ENCODE assay signal across 15 cellular contexts in genomic region chr13:50901701-50902100, GRCh38. TPM values are rescaled to one million over a fixed set of nuclear protein-coding genes. Genes with fewer than 3 reads are reported as not detected.
A peak's percentile ranks its signal among the peaks of the same experiment; 100 is the strongest.
DNase-seq lines count a peak whose midpoint lies in the region; TF ChIP-seq lines count a peak whose summit lies in the region.
"Had no signal": no experiment of that assay in that cellular context is flagged by ENCODE, and none has a peak within 500 bp of the region (broad histone marks: within the 10 kb centered on the region; RNA-seq: fewer than 3 reads in every experiment).

No MANE protein-coding gene starts in this region.

- no peaks in the 10 kb centered on the region for H3K4me1 ChIP-seq in uterus
- H3K4me1 ChIP-seq: A549, BE2C had no signal

- intact Hi-C loops in uterus (cut with DNase I; ENCODE audit: low total_unique reads), result no loop called here

- H3K4me3 ChIP-seq in epithelial cell of esophagus (ENCODE audit: low read length) (no peak overlapping the region), uterus (no peak overlapping the region)
- H3K4me3 ChIP-seq: A549 had no signal

- no peaks in the 10 kb centered on the region for H3K27me3 ChIP-seq in uterus
- H3K27me3 ChIP-seq: BE2C had no signal

- no peak for TF ChIP-seq POLR2A in uterus (IDR thresholded peaks at IDR 0.05)

- no peaks in the 10 kb centered on the region for H3K9me3 ChIP-seq in KOPT-K1 (ENCODE audit: insufficient read depth, low read length, poor library complexity, severe bottlenecking)
- no peaks in the 10 kb centered on the region for H3K9me3 ChIP-seq in uterus
- H3K9me3 ChIP-seq: A549, BE2C had no signal

- H3K36me3 ChIP-seq in KOPT-K1 (ENCODE audit: insufficient read depth, low read length), result no peaks in the 10 kb centered on the region
- H3K36me3 ChIP-seq in uterus, result no peaks in the 10 kb centered on the region
- H3K36me3 ChIP-seq: BE2C had no signal

- DNase-seq in NCI-H69 (lab: John Stamatoyannopoulos, UW), result peak; percentile 58
- peak; percentile 85 for DNase-seq in epithelial cell of esophagus (ENCODE audit: low read depth)
- peak; percentile 37 to 51 for DNase-seq in uterus
- no peak for DNase-seq in NCI-H2171 (lab: John Stamatoyannopoulos, UW)
- no peak for DNase-seq in nucleus accumbens (lab: John Stamatoyannopoulos, UW)
- DNase-seq: BE2C; CD4-positive, alpha-beta memory T cell; DMS79 treated with DMSO at 0.1 percent for 48 hours; GDM1; GOT3; H9 had no signal

- H3K27ac ChIP-seq in KOPT-K1 (ENCODE audit: low read depth, low read length, poor library complexity, severe bottlenecking) (peak overlapping the region; percentile 56), uterus (peak overlapping the region in 1 of 2 donors; percentile 11)
- H3K27ac ChIP-seq: A549, C4-2B had no signal

- no peak for TF ChIP-seq CTCF in epithelial cell of esophagus (IDR thresholded peaks at IDR 0.05; ENCODE audit: insufficient read depth, low read depth, low read length, missing control alignments)
- TF ChIP-seq CTCF in uterus (IDR thresholded peaks at IDR 0.05), result no peak

RNA-seq across cellular contexts. Expression of gene RNASEH2B, which starts 7.9 kb away (rescaled TPM):
- total RNA-seq in uterus, result 100 to 1,000 TPM; 101 to 183 (median 155) TPM

RNA-seq across cellular contexts. Expression of gene DLEU7, which starts 58.2 kb away (rescaled TPM):
- not detected for total RNA-seq in uterus
- total RNA-seq: CD4-positive, alpha-beta memory T cell; HepG2 had no signal

Comparison
In these comparisons a context has a peak if more than half of its experiments do, and no peak if none do; other contexts are left out.
1. DNase-seq: peak in NCI-H69 (single experiment), epithelial cell of esophagus (single experiment) and uterus (2 of 2); none in NCI-H2171 (single experiment) and nucleus accumbens (0 of 56).